In the genomic region with DNA sequence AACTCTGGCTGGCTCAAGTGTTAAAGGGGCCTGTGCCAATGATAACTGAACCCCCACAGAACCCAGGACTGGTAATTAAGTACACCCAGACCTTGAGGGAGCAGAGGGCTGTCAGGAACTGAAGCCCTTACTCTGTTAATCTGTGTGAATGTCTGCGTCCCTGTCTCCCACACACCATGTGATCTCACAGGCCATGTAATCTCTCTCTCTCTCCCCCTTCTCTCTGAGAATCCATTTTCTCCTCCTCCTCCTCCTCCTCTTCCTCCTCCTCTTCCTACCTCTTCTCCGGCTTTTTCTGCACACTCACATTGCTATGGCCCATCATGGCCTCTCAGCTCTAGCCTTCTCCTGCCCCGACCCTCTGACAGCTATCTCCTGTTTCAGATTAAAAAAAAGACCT, we compare ENCODE assay signal across 1 cellular context.
TF ChIP-seq lines count a peak whose summit lies in the region.

No MANE protein-coding gene starts in this region.

TF ChIP-seq in HEK293, 187 proteins besides CTCF, POLR2A, EP300 and RAD21 (continued from another document):
- TF ChIP-seq, protein P1, sequence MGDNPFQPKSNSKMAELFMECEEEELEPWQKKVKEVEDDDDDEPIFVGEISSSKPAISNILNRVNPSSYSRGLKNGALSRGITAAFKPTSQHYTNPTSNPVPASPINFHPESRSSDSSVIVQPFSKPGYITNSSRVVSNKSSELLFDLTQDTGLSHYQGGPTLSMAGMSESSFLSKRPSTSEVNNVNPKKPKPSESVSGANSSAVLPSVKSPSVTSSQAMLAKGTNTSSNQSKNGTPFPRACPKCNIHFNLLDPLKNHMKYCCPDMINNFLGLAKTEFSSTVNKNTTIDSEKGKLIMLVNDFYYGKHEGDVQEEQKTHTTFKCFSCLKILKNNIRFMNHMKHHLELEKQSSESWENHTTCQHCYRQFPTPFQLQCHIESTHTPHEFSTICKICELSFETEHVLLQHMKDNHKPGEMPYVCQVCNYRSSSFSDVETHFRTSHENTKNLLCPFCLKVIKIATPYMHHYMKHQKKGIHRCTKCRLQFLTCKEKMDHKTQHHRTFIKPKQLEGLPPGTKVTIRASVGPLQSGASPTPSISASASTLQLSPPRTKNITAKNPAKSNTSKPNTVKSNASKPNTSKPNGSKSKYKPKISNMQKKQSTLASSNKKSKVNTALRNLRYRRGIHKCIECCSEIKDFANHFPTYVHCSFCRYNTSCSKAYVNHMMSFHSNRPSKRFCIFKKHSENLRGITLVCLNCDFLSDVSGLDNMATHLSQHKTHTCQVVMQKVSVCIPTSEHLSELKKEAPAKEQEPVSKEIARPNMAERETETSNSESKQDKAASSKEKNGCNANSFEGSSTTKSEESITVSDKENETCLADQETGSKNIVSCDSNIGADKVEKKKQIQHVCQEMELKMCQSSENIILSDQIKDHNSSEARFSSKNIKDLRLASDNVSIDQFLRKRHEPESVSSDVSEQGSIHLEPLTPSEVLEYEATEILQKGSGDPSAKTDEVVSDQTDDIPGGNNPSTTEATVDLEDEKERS (tag by site-specific recombination; IDR thresholded peaks at IDR 0.05): no peak
- TF ChIP-seq KLF7 (tag by site-specific recombination; IDR thresholded peaks at IDR 0.05; ENCODE audit: borderline replicate concordance) (no peak), ZFHX2 (tag by site-specific recombination; conservative IDR thresholded peaks at IDR 0.05) (peak; percentile 83), PRDM1 (tag by site-specific recombination; IDR thresholded peaks at IDR 0.05) (no peak), EGR2 (tag by site-specific recombination; IDR thresholded peaks at IDR 0.05; ENCODE audit: low read depth) (peak; percentile 95), ZFP3 (tag by site-specific recombination; IDR thresholded peaks at IDR 0.05; ENCODE audit: low read depth) (no peak), ZNF121 (tag by site-specific recombination; IDR thresholded peaks at IDR 0.05) (no peak), ZNF248 (tag by site-specific recombination; IDR thresholded peaks at IDR 0.05) (no peak)
